In genomic region chr18:49178736-49179135, GRCh38 we compare ENCODE assay signal across 8 cellular contexts.
DNase-seq lines count a peak whose midpoint lies in the region; ATAC-seq and TF ChIP-seq lines count a peak whose summit lies in the region.

No MANE protein-coding gene starts in this region.

- TF ChIP-seq CTCF in Loucy (conservative IDR thresholded peaks at IDR 0.05; ENCODE audit: low read length) (peak; percentile 77), dorsolateral prefrontal cortex (IDR thresholded peaks at IDR 0.05 in 54 of 56, conservative IDR thresholded peaks at IDR 0.05 in 2 of 56; ENCODE audit: low read depth in 1 of 56, partially characterized antibody in 56 of 56) (peak; percentile 25 to 83 (median 65)), osteoblast (IDR thresholded peaks at IDR 0.05; ENCODE audit: extremely low read depth, low read depth, low read length) (peak; percentile 78)

- DNase-seq in EH (ENCODE audit: low read depth) (peak; percentile 33), dorsolateral prefrontal cortex (peak in 3 of 10 donors; percentile 38 to 56 (median 40)), osteoblast (ENCODE audit: insufficient read length, low spot score, missing footprints) (no peak), T-helper 2 cell (no peak)
- DNase-seq in activated CD8-positive, alpha-beta memory T cell treated with anti-CD3 and anti-CD28 coated beads, Interleukin-2, amount 10 ng/mL, durations not matched to agents 7 days and 5 days: no peak

- H3K4me3 ChIP-seq in Loucy (ENCODE audit: low read length, poor library complexity, severe bottlenecking) (no peak overlapping the region), dorsolateral prefrontal cortex (no peak overlapping the region), osteoblast (ENCODE audit: insufficient read depth, low read length) (no peak overlapping the region)

- H3K9me3 Mint-ChIP-seq in activated CD8-positive, alpha-beta memory T cell treated with anti-CD3 and anti-CD28 coated beads, Interleukin-2, amount 10 ng/mL, durations not matched to agents 7 days and 5 days (ENCODE audit: low read depth): no peaks in the 10 kb centered on the region

- H3K4me3 Mint-ChIP-seq in activated CD8-positive, alpha-beta memory T cell treated with anti-CD3 and anti-CD28 coated beads, Interleukin-2, amount 10 ng/mL, durations not matched to agents 7 days and 5 days: no peak overlapping the region

- no peak overlapping the region for H3K27ac Mint-ChIP-seq in activated CD8-positive, alpha-beta memory T cell treated with anti-CD3 and anti-CD28 coated beads, Interleukin-2, amount 10 ng/mL, durations not matched to agents 7 days and 5 days

- peaks cover 7% of the 10 kb centered on the region for H3K36me3 Mint-ChIP-seq in activated CD8-positive, alpha-beta memory T cell treated with anti-CD3 and anti-CD28 coated beads, Interleukin-2, amount 10 ng/mL, durations not matched to agents 7 days and 5 days

- intact Hi-C loops in dorsolateral prefrontal cortex (cut with DNase I): loop anchor here (5.0 to 10.0 kb wide), 4 partner anchors 226 to 504 kb away; partner anchors contain the start of gene SMAD7 (in 2 of the 2)

- peaks cover 10% of the 10 kb centered on the region; the same call in 1 of the 2 replicates for H3F3A ChIP-seq in Loucy (ENCODE audit: low read depth)

- peaks cover 81% of the 10 kb centered on the region for H3K4me1 ChIP-seq in Loucy (ENCODE audit: insufficient read depth, low read length, poor library complexity, severe bottlenecking)
- H3K4me1 ChIP-seq in osteoblast (ENCODE audit: insufficient read depth, low read length): peaks cover 35% of the 10 kb centered on the region

- H3K4me1 Mint-ChIP-seq in activated CD8-positive, alpha-beta memory T cell treated with anti-CD3 and anti-CD28 coated beads, Interleukin-2, amount 10 ng/mL, durations not matched to agents 7 days and 5 days: peaks cover 30% of the 10 kb centered on the region

- H3K36me3 ChIP-seq in Loucy (ENCODE audit: insufficient read depth, low read length) (no peaks in the 10 kb centered on the region), osteoblast (ENCODE audit: insufficient read depth, low read length) (no peaks in the 10 kb centered on the region)

- no peak overlapping the region for H2AFZ ChIP-seq in Loucy (ENCODE audit: low read length)
- H2AFZ ChIP-seq in osteoblast (ENCODE audit: low read length): no peak overlapping the region

- H3K27ac ChIP-seq in dorsolateral prefrontal cortex (peak overlapping the region in 1 of 59 donors; percentile 39), osteoblast (ENCODE audit: low read depth, low read length) (peak overlapping the region; percentile 75)

- H3K27me3 ChIP-seq in Loucy (ENCODE audit: insufficient read depth, low read length, poor library complexity, severe bottlenecking): no peaks in the 10 kb centered on the region
- no peaks in the 10 kb centered on the region for H3K27me3 ChIP-seq in dorsolateral prefrontal cortex
- H3K27me3 ChIP-seq in osteoblast (ENCODE audit: insufficient read depth, low read length): no peaks in the 10 kb centered on the region

- no peak for ATAC-seq in activated CD8-positive, alpha-beta memory T cell treated with anti-CD3 and anti-CD28 coated beads, Interleukin-2, amount 10 ng/mL, durations not matched to agents 7 days and 5 days
- no peak for ATAC-seq in GM21381 (IDR thresholded peaks at IDR 0.05; ENCODE audit: unreplicated experiment)
- ATAC-seq in GM21723 (IDR thresholded peaks at IDR 0.05; ENCODE audit: unreplicated experiment): no peak

- H3K4me2 ChIP-seq in Loucy (ENCODE audit: low read depth, low read length, poor library complexity, severe bottlenecking): peak overlapping the region; percentile 68
- H3K4me2 ChIP-seq in osteoblast (ENCODE audit: insufficient read depth, low read length): no peak overlapping the region

- H3K9ac ChIP-seq in Loucy (ENCODE audit: low read depth, low read length, poor library complexity, severe bottlenecking): peak overlapping the region; percentile 64

- no peaks in the 10 kb centered on the region for H3K9me2 ChIP-seq in Loucy (replicated peaks; ENCODE audit: low read depth, low read length)

- CTCF ChIA-PET in activated CD8-positive, alpha-beta memory T cell treated with anti-CD3 and anti-CD28 coated beads, Interleukin-2, amount 10 ng/mL, durations not matched to agents 7 days and 5 days (lab: Charles Lee): interaction anchor here (0.9 to 1.5 kb wide), 5 partner anchors 16 to 503 kb away, joined by 3 to 6 read pairs (median 4); no protein-coding TSS in a partner anchor

- no peaks in the 10 kb centered on the region for H3K9me3 ChIP-seq in Loucy (ENCODE audit: insufficient read depth, low read depth, low read length)
- no peaks in the 10 kb centered on the region for H3K9me3 ChIP-seq in osteoblast (ENCODE audit: low read depth, low read length)

- H4K20me1 ChIP-seq in Loucy (ENCODE audit: insufficient read depth, low read length, poor library complexity, severe bottlenecking) (no peaks in the 10 kb centered on the region), osteoblast (ENCODE audit: insufficient read depth, low read length) (no peaks in the 10 kb centered on the region)

- no peaks in the 10 kb centered on the region for H3K79me2 ChIP-seq in Loucy (ENCODE audit: insufficient read depth, low read length)
- H3K79me2 ChIP-seq in osteoblast (ENCODE audit: insufficient read depth, low read length): no peaks in the 10 kb centered on the region

- H3K27me3 Mint-ChIP-seq in activated CD8-positive, alpha-beta memory T cell treated with anti-CD3 and anti-CD28 coated beads, Interleukin-2, amount 10 ng/mL, durations not matched to agents 7 days and 5 days: peaks cover 2% of the 10 kb centered on the region
